ENCODE assay signal across 23 cellular contexts in the genomic region with DNA sequence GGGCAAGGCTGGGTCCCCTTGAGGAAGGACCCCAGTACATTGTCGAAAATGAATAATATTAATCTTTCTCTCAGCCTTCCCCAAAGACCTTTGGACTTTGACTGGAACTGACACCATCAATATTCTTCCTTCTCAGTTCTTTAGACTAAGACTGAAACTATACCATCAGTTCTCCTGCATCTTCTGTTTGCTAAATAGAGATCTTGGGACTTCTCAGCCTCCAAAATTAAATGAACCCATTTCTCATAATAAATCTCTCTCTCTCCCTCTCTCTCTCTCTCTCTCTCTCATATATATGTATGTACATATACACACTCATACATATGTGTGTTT. TPM values are rescaled to one million over a fixed set of nuclear protein-coding genes. Genes with fewer than 3 reads are reported as not detected.
DNase-seq lines count a peak whose midpoint lies in the region; ATAC-seq lines count a peak whose summit lies in the region.
"Had no signal": no experiment of that assay in that cellular context is flagged by ENCODE, and none has a peak within 500 bp of the region (broad histone marks: within the 10 kb centered on the region; RNA-seq: fewer than 3 reads in every experiment).

No MANE protein-coding gene starts in this region.

- H3K27ac Mint-ChIP-seq in activated CD4-positive, alpha-beta memory T cell treated with anti-CD3 and anti-CD28 coated beads, Interleukin-2, amount 10 ng/mL, durations not matched to agents 7 days and 5 days: no peak overlapping the region
- H3K27ac Mint-ChIP-seq: endodermal cell; HFFc6; naive B cell; T-helper 2 cell treated with Interferon-gamma antibody and Interleukin-4, amounts not matched to agents 5 μg/mL and 100 μg/mL, for 36 hours had no signal

- H3K36me3 Mint-ChIP-seq in activated CD4-positive, alpha-beta memory T cell treated with anti-CD3 and anti-CD28 coated beads, Interleukin-2, amount 10 ng/mL, durations not matched to agents 7 days and 5 days (ENCODE audit: low read depth): no peaks in the 10 kb centered on the region

- POLR2A ChIA-PET in activated CD4-positive, alpha-beta memory T cell treated with anti-CD3 and anti-CD28 coated beads, Interleukin-2, amount 10 ng/mL, durations not matched to agents 7 days and 5 days (lab: Charles Lee): no interaction called here

- ATAC-seq in GM18498 (IDR thresholded peaks at IDR 0.05; ENCODE audit: unreplicated experiment): peak; percentile 36
- peak; percentile 44 for ATAC-seq in GM19395 (IDR thresholded peaks at IDR 0.05; ENCODE audit: unreplicated experiment)
- ATAC-seq in HG02763 (IDR thresholded peaks at IDR 0.05; ENCODE audit: unreplicated experiment): peak; percentile 46
- peak; percentile 30 for ATAC-seq in HG03196 (IDR thresholded peaks at IDR 0.05; ENCODE audit: unreplicated experiment)
- ATAC-seq: pancreas, right lobe of liver had no signal

- no peaks in the 10 kb centered on the region for H3K9me3 Mint-ChIP-seq in activated CD4-positive, alpha-beta memory T cell treated with anti-CD3 and anti-CD28 coated beads, Interleukin-2, amount 10 ng/mL, durations not matched to agents 7 days and 5 days
- H3K9me3 Mint-ChIP-seq: endodermal cell; HFFc6; naive B cell; T-helper 2 cell treated with Interferon-gamma antibody and Interleukin-4, amounts not matched to agents 5 μg/mL and 100 μg/mL, for 36 hours had no signal

- H3K4me3 Mint-ChIP-seq in activated CD4-positive, alpha-beta memory T cell treated with anti-CD3 and anti-CD28 coated beads, Interleukin-2, amount 10 ng/mL, durations not matched to agents 7 days and 5 days: no peak overlapping the region
- H3K4me3 Mint-ChIP-seq: endodermal cell; HFFc6; T-helper 2 cell treated with Interferon-gamma antibody and Interleukin-4, amounts not matched to agents 5 μg/mL and 100 μg/mL, for 36 hours had no signal

- DNase-seq in activated CD4-positive, alpha-beta memory T cell treated with anti-CD3 and anti-CD28 coated beads, Interleukin-2, amount 10 ng/mL, durations not matched to agents 7 days and 5 days: no peak
- DNase-seq in A172 (ENCODE audit: low spot score) (no peak), midbrain (lab: John Stamatoyannopoulos, UW) (no peak), RPMI8226 (no peak)
- DNase-seq: 8988T; activated CD4-positive, alpha-beta T cell treated with anti-CD3 and anti-CD28 coated beads, Interleukin-2, amount 50 U/mL, for 48 hours; activated gamma-delta T cell; activated T-cell treated with anti-CD3 and anti-CD28 coated beads for 4 hours; colonic mucosa; endodermal cell; HFFc6; naive B cell; NCI-H1105; NCI-H2107; NCI-H510A; pancreas; right lobe of liver; WERI-Rb-1 had no signal

- H3K27me3 Mint-ChIP-seq in activated CD4-positive, alpha-beta memory T cell treated with anti-CD3 and anti-CD28 coated beads, Interleukin-2, amount 10 ng/mL, durations not matched to agents 7 days and 5 days: no peaks in the 10 kb centered on the region
- H3K27me3 Mint-ChIP-seq: naive B cell had no signal

- CTCF ChIA-PET in activated CD4-positive, alpha-beta memory T cell treated with anti-CD3 and anti-CD28 coated beads, Interleukin-2, amount 10 ng/mL, durations not matched to agents 7 days and 5 days (lab: Charles Lee): no interaction called here

- peaks cover 2% of the 10 kb centered on the region for H3K4me1 Mint-ChIP-seq in activated CD4-positive, alpha-beta memory T cell treated with anti-CD3 and anti-CD28 coated beads, Interleukin-2, amount 10 ng/mL, durations not matched to agents 7 days and 5 days

RNA-seq across cellular contexts. Expression of a gene that starts 39.7 kb away (rescaled TPM):
- total RNA-seq in activated CD4-positive, alpha-beta memory T cell treated with anti-CD3 and anti-CD28 coated beads, Interleukin-2, amount 10 ng/mL, durations not matched to agents 7 days and 5 days: 10 to 100 TPM; 24.5 to 26.6 TPM
- 0.19 TPM in 1 of 2 replicates, not detected in the other for total RNA-seq in A172 (2014; rRNA removed; shearing (Covaris generic))

Comparison
In these comparisons a context has a peak if more than half of its experiments do, and no peak if none do; other contexts are left out.
1. RNA of a gene that starts 39.7 kb away (total RNA-seq): 24.5 to 26.6 TPM in activated CD4-positive, alpha-beta memory T cell treated with anti-CD3 and anti-CD28 coated beads, Interleukin-2, amount 10 ng/mL, durations not matched to agents 7 days and 5 days; 0.19 TPM in A172; every median in the first group is over 10 times any median in the second.
2. Peak in every context shown above with its lines, with median percentiles within 50 percentile points of each other: ATAC-seq.